19 cellular contexts compared by ENCODE assay signal in genomic region chr6:161000632-161001031, GRCh38.
"Had no signal": no experiment of that assay in that cellular context is flagged by ENCODE, and none has a peak within 500 bp of the region (broad histone marks: within the 10 kb centered on the region; RNA-seq: fewer than 3 reads in every experiment).

No MANE protein-coding gene starts in this region.

- H3K4me3 ChIP-seq: MG63, PC-9, SJCRH30, SK-N-MC had no signal

- H3K9me3 ChIP-seq: MG63 had no signal

- H3K27me3 ChIP-seq: MG63, SJCRH30 had no signal

- H3K27ac ChIP-seq: PC-9, RWPE1, SJCRH30, SK-N-MC had no signal

- H3K4me2 ChIP-seq: PC-9 had no signal

- H2AFZ ChIP-seq: PC-9 had no signal

- DNase-seq: Kasumi-1, MG63, NCI-H1048, NCI-H1436, NCI-H187, NCI-H2081 treated with DMSO at 0.1 percent for 48 hours, NCI-H226, NCI-H446 treated with DMSO at 0.1 percent for 48 hours, NCI-H524, NCI-H526, PC-9, SIG-M5, SJCRH30, SW 1271 had no signal

- ATAC-seq: Panc1, Right ventricle myocardium inferior, SK-N-SH treated with all-trans-retinoic acid at 6 μM for 48 hours had no signal
